ENCODE assay signal across 31 cellular contexts in genomic region chr10:112497347-112497950, GRCh38. TPM values are rescaled to one million over a fixed set of nuclear protein-coding genes. Genes with fewer than 3 reads are reported as not detected.
DNase-seq lines count a peak whose midpoint lies in the region; ATAC-seq, FAIRE-seq and TF ChIP-seq lines count a peak whose summit lies in the region.
"Had no signal": no experiment of that assay in that cellular context is flagged by ENCODE, and none has a peak within 500 bp of the region (broad histone marks: within the 10 kb centered on the region; RNA-seq: fewer than 3 reads in every experiment).

No MANE protein-coding gene starts in this region.

- FAIRE-seq in H54 (lab: Jason Lieb, UNC) (peak; percentile 15), small intestine (lab: Jason Lieb, UNC) (peak; percentile 19)
- FAIRE-seq: GM12878 had no signal

- 84 to 91% (median 90%) methylated on average over 3 of the region's 3 CpGs for WGBS in small intestine, 3 donors

- TF ChIP-seq CTCF in upper lobe of right lung (IDR thresholded peaks at IDR 0.05) = no peak

- intact Hi-C loops in upper lobe of right lung (cut with DNase I) = no loop called here

- DNase-seq in H54 (ENCODE audit: insufficient read length, low spot score) (no peak), small intestine (no peak), upper lobe of right lung (no peak), NCI-H524 treated with DMSO at 0.1 percent for 48 hours (lab: John Stamatoyannopoulos, UW) (no peak), HCEC 1CT (no peak)
- DNase-seq: activated CD4-positive, alpha-beta T cell treated with anti-CD3 and anti-CD28 coated beads for 1 hour; activated CD8-positive, alpha-beta T cell treated with anti-CD3 and anti-CD28 coated beads, Interleukin-2, amount 10 ng/mL, durations not matched to agents 7 days and 5 days; activated gamma-delta T cell; activated T-cell treated with anti-CD3 and anti-CD28 coated beads for 4 hours; C1 segment of cervical spinal cord; Caco-2; colonic mucosa; DND-41; effector memory CD4-positive, alpha-beta T cell; erythroblast; foreskin keratinocyte; NCI-H1694; NCI-H510A treated with DMSO at 0.1 percent for 48 hours; right lobe of liver; stimulated activated CD4-positive, alpha-beta T cell treated with anti-CD3 and anti-CD28 coated beads, Interleukin-4, amount 100 ng/mL, for 4 hours; stimulated activated naive CD4-positive, alpha-beta T cell treated with Interleukin-2 at 50 U/mL for 16 hours; T-helper 1 cell; thyroid gland had no signal

- no peak overlapping the region for H3K27ac ChIP-seq in small intestine (ENCODE audit: low read depth in 1 of 2, low read length in 1 of 2)
- H3K27ac ChIP-seq in upper lobe of right lung = no peak overlapping the region
- H3K27ac ChIP-seq: colonic mucosa, foreskin keratinocyte, KMS-11, neural progenitor cell, right lobe of liver, SJSA1, thyroid gland had no signal

- ATAC-seq in GM19025 (IDR thresholded peaks at IDR 0.05; ENCODE audit: low read depth, unreplicated experiment) (peak; percentile 61), HG03354 (IDR thresholded peaks at IDR 0.05; ENCODE audit: poor library complexity, severe bottlenecking, unreplicated experiment) (peak; percentile 91), GM21717 (IDR thresholded peaks at IDR 0.05; ENCODE audit: unreplicated experiment) (no peak), upper lobe of right lung (no peak)
- ATAC-seq: activated CD8-positive, alpha-beta T cell treated with anti-CD3 and anti-CD28 coated beads, Interleukin-2, amount 10 ng/mL, durations not matched to agents 7 days and 5 days; foreskin keratinocyte; GM12878; Panc1; right lobe of liver had no signal

- H3K27me3 ChIP-seq in small intestine (ENCODE audit: control insufficient read depth in 2 of 2, insufficient read depth in 2 of 2, low read length in 2 of 2) (no peaks in the 10 kb centered on the region), upper lobe of right lung (no peaks in the 10 kb centered on the region)
- H3K27me3 ChIP-seq: colonic mucosa, foreskin keratinocyte, neural progenitor cell, right lobe of liver, SJSA1, thyroid gland had no signal

- H3K4me1 ChIP-seq in small intestine (ENCODE audit: control insufficient read depth in 2 of 2, insufficient read depth in 1 of 2, low read depth in 1 of 2, low read length in 1 of 2) = no peaks in the 10 kb centered on the region
- H3K4me1 ChIP-seq in upper lobe of right lung = no peaks in the 10 kb centered on the region
- H3K4me1 ChIP-seq: colonic mucosa, foreskin keratinocyte, neural progenitor cell, right lobe of liver, thyroid gland had no signal

- TF ChIP-seq POLR2A in H54 (IDR thresholded peaks at IDR 0.05; ENCODE audit: low read depth, low read length) = no peak

- H3K36me3 ChIP-seq in small intestine (ENCODE audit: control insufficient read depth in 2 of 2, insufficient read depth in 2 of 2, low read length in 2 of 2) = peaks cover 0 to 2% of the 10 kb centered on the region in 2 donors
- no peaks in the 10 kb centered on the region for H3K36me3 ChIP-seq in upper lobe of right lung
- H3K36me3 ChIP-seq: colonic mucosa, neural progenitor cell, right lobe of liver, SJSA1, thyroid gland had no signal

- H3K4me3 ChIP-seq in small intestine (ENCODE audit: low read depth in 1 of 2, low read length in 2 of 2) (no peak overlapping the region), upper lobe of right lung (no peak overlapping the region)
- H3K4me3 ChIP-seq: colonic mucosa, GM12878, neural progenitor cell, right lobe of liver, SJSA1, thyroid gland had no signal

- H3K9me3 ChIP-seq in small intestine (ENCODE audit: control insufficient read depth, low read depth) = no peaks in the 10 kb centered on the region
- no peaks in the 10 kb centered on the region for H3K9me3 ChIP-seq in upper lobe of right lung
- H3K9me3 ChIP-seq: Caco-2, colonic mucosa, right lobe of liver, SJSA1, thyroid gland had no signal

RNA-seq across cellular contexts. Expression of gene VTI1A, which starts 50.4 kb away (rescaled TPM):
- 10 to 100 TPM; 13.8 to 16.0 (median 15.9) TPM for polyA plus RNA-seq in small intestine
- total RNA-seq in upper lobe of right lung = 29.7 TPM

RNA-seq across cellular contexts. Expression of gene ZDHHC6, which starts 50.7 kb away (rescaled TPM):
- polyA plus RNA-seq in small intestine = 10 to 100 TPM; 39.1 to 79.8 (median 41.6) TPM
- 34.9 TPM for total RNA-seq in upper lobe of right lung

Comparison
In these comparisons a context has a peak if more than half of its experiments do, and no peak if none do; other contexts are left out.
1. ATAC-seq: peak in GM19025 (single experiment) and HG03354 (single experiment); none in GM21717 (single experiment) and upper lobe of right lung (single experiment).